In the genomic region with DNA sequence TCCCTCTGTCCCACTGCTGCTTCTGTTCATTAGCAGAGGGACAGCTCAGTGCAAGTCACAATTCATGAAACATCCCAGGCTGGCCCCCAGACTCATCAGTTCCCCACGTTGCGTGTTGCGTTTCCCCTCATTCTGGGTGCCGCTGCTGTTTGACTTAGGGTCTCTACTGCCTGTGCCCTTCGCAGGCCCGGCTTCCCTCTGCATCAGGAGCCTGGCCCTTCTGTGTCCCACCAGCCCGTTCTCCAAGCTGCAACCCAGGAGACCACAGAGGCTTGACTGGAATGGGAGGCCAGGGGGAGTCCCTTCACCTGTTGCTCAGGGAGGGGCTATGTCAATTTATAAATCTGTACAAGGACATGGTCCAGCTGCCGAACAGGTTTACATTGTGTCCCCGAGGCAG, we compare ENCODE assay signal across 21 cellular contexts. TPM values are rescaled to one million over a fixed set of nuclear protein-coding genes. Genes with fewer than 3 reads are reported as not detected.
DNase-seq lines count a peak whose midpoint lies in the region; ATAC-seq and TF ChIP-seq lines count a peak whose summit lies in the region.
"Had no signal": no experiment of that assay in that cellular context is flagged by ENCODE, and none has a peak within 500 bp of the region (broad histone marks: within the 10 kb centered on the region; RNA-seq: fewer than 3 reads in every experiment).

No MANE protein-coding gene starts in this region.

- H3K36me3 ChIP-seq in CD4-positive, CD25-positive, alpha-beta regulatory T cell (ENCODE audit: control insufficient read depth, insufficient read depth, low read length) = peaks cover 72% of the 10 kb centered on the region
- no peaks in the 10 kb centered on the region for H3K36me3 ChIP-seq in SK-N-SH (replicated peaks in 1 of 2; ENCODE audit: control insufficient read depth in 1 of 2, insufficient read depth in 2 of 2, low read length in 1 of 2)
- H3K36me3 ChIP-seq: ascending aorta, Peyer's patch, SJCRH30, uterus, WERI-Rb-1 had no signal

- no peaks in the 10 kb centered on the region for H3K9me2 ChIP-seq in SK-N-SH

- 61% methylated on average over 7 of the region's 9 CpGs for WGBS in SK-N-SH (ENCODE audit: low lambda C conversion rate)

- TF ChIP-seq CTCF in activated CD8-positive, alpha-beta T cell treated with anti-CD3 and anti-CD28 coated beads for 36 hours (IDR thresholded peaks at IDR 0.05) = no peak
- no peak for TF ChIP-seq CTCF in osteocyte (IDR thresholded peaks at IDR 0.05)
- TF ChIP-seq CTCF in SK-N-SH (IDR thresholded peaks at IDR 0.05) = no peak

- ATAC-seq in CD4-positive, CD25-positive, alpha-beta regulatory T cell (ENCODE audit: low read depth in 2 of 2) = no peak
- ATAC-seq in activated CD8-positive, alpha-beta T cell treated with anti-CD3 and anti-CD28 coated beads for 36 hours = no peak

- TF ChIP-seq RAD21 in SK-N-SH (IDR thresholded peaks at IDR 0.05; ENCODE audit: low read length) = no peak

- peaks cover 48% of the 10 kb centered on the region for H3K4me1 ChIP-seq in CD4-positive, CD25-positive, alpha-beta regulatory T cell (ENCODE audit: control insufficient read depth, insufficient read depth, low read length, poor library complexity, severe bottlenecking)
- H3K4me1 ChIP-seq in SK-N-SH (ENCODE audit: control insufficient read depth in 1 of 2, insufficient read depth in 2 of 2, low read depth in 1 of 2, low read length in 1 of 2) = peaks cover 0 to 7% of the 10 kb centered on the region in 2 experiments; a peak in 1 of 4 replicates
- H3K4me1 ChIP-seq: ascending aorta, foreskin keratinocyte, SJCRH30, uterus had no signal

- DNase-seq in activated CD8-positive, alpha-beta memory T cell treated with anti-CD3 and anti-CD28 coated beads for 24 hours = peak; percentile 48
- DNase-seq in activated CD8-positive, alpha-beta memory T cell treated with anti-CD3 and anti-CD28 coated beads, Interleukin-2, amount 50 U/mL, for 4 hours = no peak
- DNase-seq in CD4-positive, CD25-positive, alpha-beta regulatory T cell = no peak
- DNase-seq in activated CD8-positive, alpha-beta T cell treated with anti-CD3 and anti-CD28 coated beads for 36 hours = no peak
- DNase-seq in osteocyte (ENCODE audit: extremely low spot score, unreplicated experiment) (peak; percentile 56), epidermal melanocyte (ENCODE audit: insufficient read length, low spot score) (no peak), SK-N-SH (no peak), COR-L47 (lab: John Stamatoyannopoulos, UW) (no peak)
- DNase-seq: ACHN; activated effector memory CD4-positive, alpha-beta T cell treated with anti-CD3 and anti-CD28 coated beads, Interleukin-2, amount 50 U/mL, for 16 hours; erythroblast; foreskin keratinocyte; NK-92 treated with Interleukin-12 subunit alpha and Interleukin-12 subunit beta, amount 100 ng/mL, for 24 hours; SJCRH30; uterus; WERI-Rb-1 had no signal

- no peaks in the 10 kb centered on the region for H3K79me2 ChIP-seq in SK-N-SH (ENCODE audit: insufficient read depth)
- H3K79me2 ChIP-seq: hepatocyte had no signal

- H3K36me3 Mint-ChIP-seq in CD4-positive, CD25-positive, alpha-beta regulatory T cell = peaks cover 43% of the 10 kb centered on the region
- H3K36me3 Mint-ChIP-seq in activated CD8-positive, alpha-beta T cell treated with anti-CD3 and anti-CD28 coated beads for 36 hours (ENCODE audit: low read depth) = peaks cover 70% of the 10 kb centered on the region
- H3K36me3 Mint-ChIP-seq in osteocyte (ENCODE audit: unreplicated experiment) = no peaks in the 10 kb centered on the region

- H3K4me2 ChIP-seq in SK-N-SH = no peak overlapping the region
- H3K4me2 ChIP-seq: hepatocyte had no signal

- POLR2A ChIA-PET in activated CD8-positive, alpha-beta T cell treated with anti-CD3 and anti-CD28 coated beads for 36 hours (lab: Charles Lee) = interaction anchor here (0.6 to 2.1 kb wide), 4 partner anchors 23 to 91 kb away, joined by 3 to 5 read pairs (median 4); no protein-coding TSS in a partner anchor
- POLR2A ChIA-PET in SK-N-SH (lab: Yijun Ruan, JAX) = interaction anchor here (0.6 kb wide), 1 partner anchor 40 kb away, joined by 3 read pairs; no protein-coding TSS in a partner anchor

- H3K9me3 Mint-ChIP-seq in CD4-positive, CD25-positive, alpha-beta regulatory T cell = peaks cover 0 to 4% (median 4%) of the 10 kb centered on the region in 7 donors
- H3K9me3 Mint-ChIP-seq in activated CD8-positive, alpha-beta T cell treated with anti-CD3 and anti-CD28 coated beads for 36 hours = peaks cover 6% of the 10 kb centered on the region
- H3K9me3 Mint-ChIP-seq in osteocyte (ENCODE audit: unreplicated experiment) = no peaks in the 10 kb centered on the region
- H3K9me3 Mint-ChIP-seq: central memory CD8-positive, alpha-beta T cell had no signal

- no peaks in the 10 kb centered on the region for H3K27me3 ChIP-seq in CD4-positive, CD25-positive, alpha-beta regulatory T cell (ENCODE audit: control insufficient read depth, insufficient read depth, low read length)
- H3K27me3 ChIP-seq in SK-N-SH (ENCODE audit: insufficient read depth) = no peaks in the 10 kb centered on the region
- H3K27me3 ChIP-seq: ascending aorta, hepatocyte, Peyer's patch, SJCRH30, uterus had no signal

- no peak overlapping the region for H2AFZ ChIP-seq in SK-N-SH (ENCODE audit: low read depth)
- H2AFZ ChIP-seq: hepatocyte had no signal

- peak overlapping the region; percentile 85 to 94 (median 94) for H3K27ac Mint-ChIP-seq in CD4-positive, CD25-positive, alpha-beta regulatory T cell
- H3K27ac Mint-ChIP-seq in activated CD8-positive, alpha-beta T cell treated with anti-CD3 and anti-CD28 coated beads for 36 hours = peak overlapping the region; percentile 92
- no peak overlapping the region for H3K27ac Mint-ChIP-seq in osteocyte (ENCODE audit: unreplicated experiment)

- no peaks in the 10 kb centered on the region for H4K20me1 ChIP-seq in SK-N-SH (ENCODE audit: insufficient read depth)

- peak overlapping the region in 3 of 4 donors; percentile 9 to 81 (median 15) for H3K4me3 Mint-ChIP-seq in CD4-positive, CD25-positive, alpha-beta regulatory T cell
- H3K4me3 Mint-ChIP-seq in activated CD8-positive, alpha-beta T cell treated with anti-CD3 and anti-CD28 coated beads for 36 hours = no peak overlapping the region
- no peak overlapping the region for H3K4me3 Mint-ChIP-seq in osteocyte (ENCODE audit: unreplicated experiment)
- H3K4me3 Mint-ChIP-seq: central memory CD8-positive, alpha-beta T cell had no signal

- no peaks in the 10 kb centered on the region for H3K9me3 ChIP-seq in CD4-positive, CD25-positive, alpha-beta regulatory T cell (ENCODE audit: control insufficient read depth in 2 of 2, low read length in 2 of 2)
- H3K9me3 ChIP-seq in SK-N-SH = no peaks in the 10 kb centered on the region
- H3K9me3 ChIP-seq: ascending aorta, mucosa of descending colon, Peyer's patch, SJCRH30, uterus had no signal

- no peak for TF ChIP-seq EP300 in SK-N-SH (IDR thresholded peaks at IDR 0.05; ENCODE audit: borderline replicate concordance in 1 of 2, low read depth in 1 of 2, low read length in 1 of 2)

- CTCF ChIA-PET in activated CD8-positive, alpha-beta T cell treated with anti-CD3 and anti-CD28 coated beads for 36 hours (lab: Charles Lee) = interaction anchor here (1.0 to 5.7 kb wide), 24 partner anchors 11 to 185 kb away, joined by 3 to 75 read pairs (median 6); no protein-coding TSS in a partner anchor
- CTCF ChIA-PET in SK-N-SH (lab: Yijun Ruan, JAX) = interaction anchor here (1.0 to 6.3 kb wide), 23 partner anchors 9 to 300 kb away, joined by 3 to 48 read pairs (median 5); no protein-coding TSS in a partner anchor

- H3K9ac ChIP-seq in SK-N-SH = no peak overlapping the region

- H3K27me3 Mint-ChIP-seq in CD4-positive, CD25-positive, alpha-beta regulatory T cell = no peaks in the 10 kb centered on the region
- H3K27me3 Mint-ChIP-seq in activated CD8-positive, alpha-beta T cell treated with anti-CD3 and anti-CD28 coated beads for 36 hours = no peaks in the 10 kb centered on the region
- peaks cover 25% of the 10 kb centered on the region for H3K27me3 Mint-ChIP-seq in osteocyte (ENCODE audit: unreplicated experiment)
- H3K27me3 Mint-ChIP-seq: central memory CD8-positive, alpha-beta T cell had no signal

- H3K4me3 ChIP-seq in CD4-positive, CD25-positive, alpha-beta regulatory T cell (ENCODE audit: low read depth, low read length) = no peak overlapping the region
- H3K4me3 ChIP-seq in SK-N-SH (ENCODE audit: low read depth in 2 of 2, low read length in 1 of 2) = no peak overlapping the region
- H3K4me3 ChIP-seq: hepatocyte, mucosa of descending colon, SJCRH30, uterus had no signal

- H3F3A ChIP-seq in SK-N-SH (replicated peaks; ENCODE audit: insufficient read depth) = no peaks in the 10 kb centered on the region

- peak overlapping the region; percentile 83 for H3K27ac ChIP-seq in CD4-positive, CD25-positive, alpha-beta regulatory T cell (ENCODE audit: insufficient read depth, low read length, poor library complexity, severe bottlenecking)
- no peak overlapping the region for H3K27ac ChIP-seq in SK-N-SH (ENCODE audit: low read depth in 2 of 2, low read length in 1 of 2)
- H3K27ac ChIP-seq: ascending aorta, foreskin keratinocyte, hepatocyte, Peyer's patch, SJCRH30, uterus, WERI-Rb-1 had no signal

- intact Hi-C loops in activated CD8-positive, alpha-beta T cell treated with anti-CD3 and anti-CD28 coated beads for 36 hours (cut with micrococcal nuclease) = loop anchor here (5.0 kb wide), 1 partner anchor 47 kb away; no protein-coding TSS in a partner anchor

- peaks cover 28 to 66% (median 43%) of the 10 kb centered on the region in 4 donors for H3K4me1 Mint-ChIP-seq in CD4-positive, CD25-positive, alpha-beta regulatory T cell
- peaks cover 50% of the 10 kb centered on the region for H3K4me1 Mint-ChIP-seq in activated CD8-positive, alpha-beta T cell treated with anti-CD3 and anti-CD28 coated beads for 36 hours (ENCODE audit: low read depth)
- H3K4me1 Mint-ChIP-seq in osteocyte (ENCODE audit: unreplicated experiment) = no peaks in the 10 kb centered on the region

TF ChIP-seq in SK-N-SH, 30 proteins besides CTCF, POLR2A, EP300 and RAD21 (continues in another document):
- no peak for TF ChIP-seq NFIC (IDR thresholded peaks at IDR 0.05; ENCODE audit: borderline replicate concordance)

RNA-seq across cellular contexts. Expression of a gene that starts 53.9 kb away (rescaled TPM):
- 68.7 TPM for total RNA-seq in CD4-positive, CD25-positive, alpha-beta regulatory T cell
- polyA plus RNA-seq in CD4-positive, CD25-positive, alpha-beta regulatory T cell = 100 to 1,000 TPM; 187 to 229 (median 210) TPM
- 10 to 100 TPM; 34.6 to 36.7 TPM for total RNA-seq in activated CD8-positive, alpha-beta T cell treated with anti-CD3 and anti-CD28 coated beads for 36 hours
- not detected in 2 replicates for total RNA-seq in osteocyte
- polyA plus RNA-seq in SK-N-SH (2012; rRNA removed) = 0.49 and 0.67 TPM in 2 replicates
- 0.33 and 0.35 TPM in 2 replicates for polyA plus RNA-seq in SK-N-SH (2012; cell fraction: cytosol; rRNA removed)
- 0.09 and 0.13 TPM in 2 replicates for polyA plus RNA-seq in SK-N-SH (2012; cell fraction: nucleus; rRNA removed)
- total RNA-seq: ascending aorta, SJCRH30 had no signal

RNA-seq across cellular contexts. Expression of a gene that starts 57.2 kb away (rescaled TPM):
- 188 TPM for total RNA-seq in CD4-positive, CD25-positive, alpha-beta regulatory T cell
- 100 to 1,000 TPM in 1 of 4 donors, 10 to 100 TPM in 3; 71.6 to 105 (median 87.2) TPM for polyA plus RNA-seq in CD4-positive, CD25-positive, alpha-beta regulatory T cell
- 10 to 100 TPM; 41.6 to 43.5 TPM for total RNA-seq in activated CD8-positive, alpha-beta T cell treated with anti-CD3 and anti-CD28 coated beads for 36 hours
- total RNA-seq in osteocyte = not detected in 2 replicates
- polyA plus RNA-seq in SK-N-SH (2012; rRNA removed) = not detected in 2 replicates
- 0.01 TPM in 2 replicates for polyA plus RNA-seq in SK-N-SH (2012; cell fraction: cytosol; rRNA removed)
- not detected in 2 replicates for polyA plus RNA-seq in SK-N-SH (2012; cell fraction: nucleus; rRNA removed)

Comparison
In these comparisons a context has a peak if more than half of its experiments do, and no peak if none do; other contexts are left out.
1. DNase-seq: peak in activated CD8-positive, alpha-beta memory T cell treated with anti-CD3 and anti-CD28 coated beads for 24 hours (single experiment) and osteocyte (single experiment); none in activated CD8-positive, alpha-beta memory T cell treated with anti-CD3 and anti-CD28 coated beads, Interleukin-2, amount 50 U/mL, for 4 hours (single experiment), CD4-positive, CD25-positive, alpha-beta regulatory T cell (0 of 3), activated CD8-positive, alpha-beta T cell treated with anti-CD3 and anti-CD28 coated beads for 36 hours (single experiment), epidermal melanocyte (single experiment), SK-N-SH (single experiment) and COR-L47 (single experiment).
2. H3K4me3 Mint-ChIP-seq: peak in CD4-positive, CD25-positive, alpha-beta regulatory T cell (3 of 4); none in activated CD8-positive, alpha-beta T cell treated with anti-CD3 and anti-CD28 coated beads for 36 hours (single experiment) and osteocyte (single experiment).
3. RNA of a gene that starts 53.9 kb away (total RNA-seq): 68.7 TPM in CD4-positive, CD25-positive, alpha-beta regulatory T cell (single experiment) and 34.6 to 36.7 TPM in activated CD8-positive, alpha-beta T cell treated with anti-CD3 and anti-CD28 coated beads for 36 hours; not detected in osteocyte; every median in the first group is over 10 times any median in the second.
4. RNA of a gene that starts 57.2 kb away (total RNA-seq): 188 TPM in CD4-positive, CD25-positive, alpha-beta regulatory T cell (single experiment) and 41.6 to 43.5 TPM in activated CD8-positive, alpha-beta T cell treated with anti-CD3 and anti-CD28 coated beads for 36 hours; not detected in osteocyte; every median in the first group is over 10 times any median in the second.